10 cellular contexts compared by ENCODE assay signal in the genomic region with DNA sequence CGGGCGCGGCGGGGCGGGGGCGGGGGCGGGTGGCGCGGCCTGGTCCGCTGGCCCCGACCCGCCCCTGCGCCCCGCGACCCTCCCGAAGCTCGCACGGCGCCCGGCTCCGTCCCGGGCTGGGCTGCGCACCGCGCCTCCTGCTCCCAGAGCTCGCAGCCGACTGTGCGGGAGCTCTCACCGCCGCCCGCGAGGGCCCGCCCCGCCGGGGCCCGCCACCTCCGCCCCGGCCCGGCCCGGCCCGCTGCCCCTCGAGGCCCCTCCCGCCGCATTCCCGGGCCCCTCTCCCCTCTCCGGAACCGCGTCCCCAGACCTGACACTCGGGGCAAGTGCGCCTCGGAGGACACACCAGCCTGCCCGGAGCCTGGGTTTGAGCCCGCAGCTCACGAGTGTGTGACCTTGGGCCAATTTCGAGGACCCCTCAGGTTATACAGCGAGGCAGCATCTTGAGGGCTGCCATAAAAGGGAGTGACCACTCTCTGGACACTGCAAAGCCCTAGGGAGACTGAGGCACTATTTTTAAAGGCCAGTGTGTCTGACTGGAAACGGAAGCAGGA. TPM values are rescaled to one million over a fixed set of nuclear protein-coding genes. Genes with fewer than 3 reads are reported as not detected.
DNase-seq lines count a peak whose midpoint lies in the region; ATAC-seq and TF ChIP-seq lines count a peak whose summit lies in the region.
"Had no signal": no experiment of that assay in that cellular context is flagged by ENCODE, and none has a peak within 500 bp of the region (broad histone marks: within the 10 kb centered on the region; RNA-seq: fewer than 3 reads in every experiment).

No MANE protein-coding gene starts in this region.

- intact Hi-C loops in heart right ventricle (cut with DNase I) = loop anchor here in 8 of 10 donors (1.0 to 10.0 kb wide), 9 partner anchors 69 to 207 kb away; partner anchors contain the start of gene NHERF1 (in 2 of the 8)
- intact Hi-C loops in Right ventricle myocardium inferior (cut with DNase I) = loop anchor here (2.0 to 5.0 kb wide), 3 partner anchors 19 to 204 kb away; no protein-coding TSS in a partner anchor
- intact Hi-C loops in ascending aorta (cut with DNase I) = no loop called here
- intact Hi-C loops in tibial artery (cut with DNase I; ENCODE audit: low total_unique reads) = loop anchor here (5.0 kb wide), 1 partner anchor 69 kb away; no protein-coding TSS in a partner anchor

- TF ChIP-seq CTCF in heart right ventricle (IDR thresholded peaks at IDR 0.05) (no peak), ascending aorta (IDR thresholded peaks at IDR 0.05) (no peak), tibial artery (IDR thresholded peaks at IDR 0.05) (no peak)

- peak overlapping the region in 9 of 10 donors; percentile 22 to 55 (median 38) for H3K4me3 ChIP-seq in heart right ventricle
- peak overlapping the region; percentile 43 to 56 for H3K4me3 ChIP-seq in ascending aorta
- peak overlapping the region; percentile 18 to 36 for H3K4me3 ChIP-seq in tibial artery

- WGBS in heart right ventricle, 2 donors = 3 to 4% methylated on average over 37 to 49 of the region's 57 CpGs

- peaks cover 24 to 61% (median 49%) of the 10 kb centered on the region in 7 donors for H3K27me3 ChIP-seq in heart right ventricle
- peaks cover 12% of the 10 kb centered on the region for H3K27me3 ChIP-seq in ascending aorta
- H3K27me3 ChIP-seq in layer of hippocampus (ENCODE audit: control insufficient read depth, insufficient read depth, low read length) = peaks cover 25% of the 10 kb centered on the region
- peaks cover 3 to 77% of the 10 kb centered on the region in 2 donors for H3K27me3 ChIP-seq in tibial artery

- H3K4me1 ChIP-seq in heart right ventricle = peaks cover 9 to 33% (median 26%) of the 10 kb centered on the region in 9 donors
- H3K4me1 ChIP-seq in ascending aorta = peaks cover 8 to 15% of the 10 kb centered on the region in 2 donors
- peaks cover 0 to 35% (median 25%) of the 10 kb centered on the region in 4 donors for H3K4me1 ChIP-seq in tibial artery

- peaks cover 0 to 5% (median 0%) of the 10 kb centered on the region in 9 donors for H3K36me3 ChIP-seq in heart right ventricle
- H3K36me3 ChIP-seq in ascending aorta = no peaks in the 10 kb centered on the region
- no peaks in the 10 kb centered on the region for H3K36me3 ChIP-seq in tibial artery

- ATAC-seq in heart right ventricle = peak in 4 of 8 donors; percentile 2 to 26 (median 8)
- ATAC-seq in Right ventricle myocardium inferior = no peak
- ATAC-seq in HG03097 (IDR thresholded peaks at IDR 0.05; ENCODE audit: low FRiP score, unreplicated experiment) = no peak

- H3K27ac ChIP-seq in heart right ventricle (no peak overlapping the region), ascending aorta (no peak overlapping the region), layer of hippocampus (ENCODE audit: low read depth, low read length) (peak overlapping the region; percentile 71), tibial artery (no peak overlapping the region)

- H3K9me3 ChIP-seq in heart right ventricle (no peaks in the 10 kb centered on the region), ascending aorta (no peaks in the 10 kb centered on the region), tibial artery (no peaks in the 10 kb centered on the region)

- no peak for DNase-seq in heart right ventricle
- DNase-seq in Right ventricle myocardium inferior (ENCODE audit: missing footprints) = no peak
- DNase-seq in ascending aorta (ENCODE audit: low spot score in 2 of 2) = no peak
- no peak for DNase-seq in tibial artery
- no peak for DNase-seq in SW 1271 (lab: John Stamatoyannopoulos, UW)
- no peak for DNase-seq in mucosa of gallbladder (ENCODE audit: low spot score)

RNA-seq across cellular contexts. Expression of gene GRIN2C, which starts 1.9 kb away (rescaled TPM):
- total RNA-seq in heart right ventricle (under 1 TPM; 0.13 to 0.66 (median 0.27) TPM), Right ventricle myocardium inferior (1.2 TPM), ascending aorta (not detected), mucosa of gallbladder (0.43 TPM)
- under 1 TPM; 0.44 to 0.61 TPM for polyA plus RNA-seq in heart right ventricle

RNA-seq across cellular contexts. Expression of gene FDXR, which starts 11.2 kb away (rescaled TPM):
- 1 to 10 TPM; 2.4 to 6.3 (median 3.9) TPM for total RNA-seq in heart right ventricle
- polyA plus RNA-seq in heart right ventricle = 1 to 10 TPM; 3.3 to 5.3 TPM
- 4.3 TPM for total RNA-seq in Right ventricle myocardium inferior
- total RNA-seq in ascending aorta = 93.1 TPM
- 9.3 TPM for total RNA-seq in mucosa of gallbladder

RNA-seq across cellular contexts. Expression of gene FADS6, which starts 31.8 kb away (rescaled TPM):
- not detected for total RNA-seq in heart right ventricle
- polyA plus RNA-seq in heart right ventricle = not detected
- 0.19 TPM for total RNA-seq in Right ventricle myocardium inferior
- total RNA-seq in ascending aorta = not detected
- total RNA-seq in mucosa of gallbladder = 0.12 TPM
- total RNA-seq: T-helper 2 cell treated with Interferon-gamma antibody and Interleukin-4, amounts not matched to agents 100 ng/mL and 5 ng/mL, for 36 hours had no signal
- polyA plus RNA-seq: neural cell had no signal
